Comparison of ENCODE assay signal across 1 cellular context in the genomic region with DNA sequence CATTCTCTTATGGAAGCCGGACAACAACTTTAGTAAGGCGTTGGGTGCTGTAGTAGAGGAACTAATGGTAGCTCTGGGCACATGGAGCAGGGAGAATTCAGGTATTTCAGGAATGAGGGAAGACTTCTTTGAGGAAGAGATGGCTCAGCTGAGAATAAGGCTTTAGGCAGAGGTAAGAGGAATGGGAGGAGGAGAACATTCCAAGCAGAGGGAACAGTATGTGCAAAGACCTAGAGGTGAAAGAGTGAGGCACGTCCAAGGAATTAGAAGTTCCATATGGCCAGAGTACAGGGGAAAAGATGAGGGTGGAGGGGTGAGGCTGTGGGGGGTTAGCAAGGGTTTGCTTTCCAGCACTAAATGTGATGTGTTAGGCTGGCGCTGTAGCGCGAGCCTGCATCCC.
TF ChIP-seq lines count a peak whose summit lies in the region.

No MANE protein-coding gene starts in this region.

TF ChIP-seq in WTC11, 78 proteins besides CTCF, POLR2A, EP300 and RAD21 (continued from another document):
- TF ChIP-seq, protein P1, sequence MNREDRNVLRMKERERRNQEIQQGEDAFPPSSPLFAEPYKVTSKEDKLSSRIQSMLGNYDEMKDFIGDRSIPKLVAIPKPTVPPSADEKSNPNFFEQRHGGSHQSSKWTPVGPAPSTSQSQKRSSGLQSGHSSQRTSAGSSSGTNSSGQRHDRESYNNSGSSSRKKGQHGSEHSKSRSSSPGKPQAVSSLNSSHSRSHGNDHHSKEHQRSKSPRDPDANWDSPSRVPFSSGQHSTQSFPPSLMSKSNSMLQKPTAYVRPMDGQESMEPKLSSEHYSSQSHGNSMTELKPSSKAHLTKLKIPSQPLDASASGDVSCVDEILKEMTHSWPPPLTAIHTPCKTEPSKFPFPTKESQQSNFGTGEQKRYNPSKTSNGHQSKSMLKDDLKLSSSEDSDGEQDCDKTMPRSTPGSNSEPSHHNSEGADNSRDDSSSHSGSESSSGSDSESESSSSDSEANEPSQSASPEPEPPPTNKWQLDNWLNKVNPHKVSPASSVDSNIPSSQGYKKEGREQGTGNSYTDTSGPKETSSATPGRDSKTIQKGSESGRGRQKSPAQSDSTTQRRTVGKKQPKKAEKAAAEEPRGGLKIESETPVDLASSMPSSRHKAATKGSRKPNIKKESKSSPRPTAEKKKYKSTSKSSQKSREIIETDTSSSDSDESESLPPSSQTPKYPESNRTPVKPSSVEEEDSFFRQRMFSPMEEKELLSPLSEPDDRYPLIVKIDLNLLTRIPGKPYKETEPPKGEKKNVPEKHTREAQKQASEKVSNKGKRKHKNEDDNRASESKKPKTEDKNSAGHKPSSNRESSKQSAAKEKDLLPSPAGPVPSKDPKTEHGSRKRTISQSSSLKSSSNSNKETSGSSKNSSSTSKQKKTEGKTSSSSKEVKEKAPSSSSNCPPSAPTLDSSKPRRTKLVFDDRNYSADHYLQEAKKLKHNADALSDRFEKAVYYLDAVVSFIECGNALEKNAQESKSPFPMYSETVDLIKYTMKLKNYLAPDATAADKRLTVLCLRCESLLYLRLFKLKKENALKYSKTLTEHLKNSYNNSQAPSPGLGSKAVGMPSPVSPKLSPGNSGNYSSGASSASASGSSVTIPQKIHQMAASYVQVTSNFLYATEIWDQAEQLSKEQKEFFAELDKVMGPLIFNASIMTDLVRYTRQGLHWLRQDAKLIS (CRISPR knock-in tag; IDR thresholded peaks at IDR 0.05; ENCODE audit: borderline replicate concordance) = no peak
- TF ChIP-seq, protein P2, sequence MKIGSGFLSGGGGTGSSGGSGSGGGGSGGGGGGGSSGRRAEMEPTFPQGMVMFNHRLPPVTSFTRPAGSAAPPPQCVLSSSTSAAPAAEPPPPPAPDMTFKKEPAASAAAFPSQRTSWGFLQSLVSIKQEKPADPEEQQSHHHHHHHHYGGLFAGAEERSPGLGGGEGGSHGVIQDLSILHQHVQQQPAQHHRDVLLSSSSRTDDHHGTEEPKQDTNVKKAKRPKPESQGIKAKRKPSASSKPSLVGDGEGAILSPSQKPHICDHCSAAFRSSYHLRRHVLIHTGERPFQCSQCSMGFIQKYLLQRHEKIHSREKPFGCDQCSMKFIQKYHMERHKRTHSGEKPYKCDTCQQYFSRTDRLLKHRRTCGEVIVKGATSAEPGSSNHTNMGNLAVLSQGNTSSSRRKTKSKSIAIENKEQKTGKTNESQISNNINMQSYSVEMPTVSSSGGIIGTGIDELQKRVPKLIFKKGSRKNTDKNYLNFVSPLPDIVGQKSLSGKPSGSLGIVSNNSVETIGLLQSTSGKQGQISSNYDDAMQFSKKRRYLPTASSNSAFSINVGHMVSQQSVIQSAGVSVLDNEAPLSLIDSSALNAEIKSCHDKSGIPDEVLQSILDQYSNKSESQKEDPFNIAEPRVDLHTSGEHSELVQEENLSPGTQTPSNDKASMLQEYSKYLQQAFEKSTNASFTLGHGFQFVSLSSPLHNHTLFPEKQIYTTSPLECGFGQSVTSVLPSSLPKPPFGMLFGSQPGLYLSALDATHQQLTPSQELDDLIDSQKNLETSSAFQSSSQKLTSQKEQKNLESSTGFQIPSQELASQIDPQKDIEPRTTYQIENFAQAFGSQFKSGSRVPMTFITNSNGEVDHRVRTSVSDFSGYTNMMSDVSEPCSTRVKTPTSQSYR (CRISPR knock-in tag; IDR thresholded peaks at IDR 0.05) = no peak
- no peak for TF ChIP-seq PRRX2 (CRISPR knock-in tag; IDR thresholded peaks at IDR 0.05)
